Comparison of ENCODE assay signal across 18 cellular contexts in the genomic region with DNA sequence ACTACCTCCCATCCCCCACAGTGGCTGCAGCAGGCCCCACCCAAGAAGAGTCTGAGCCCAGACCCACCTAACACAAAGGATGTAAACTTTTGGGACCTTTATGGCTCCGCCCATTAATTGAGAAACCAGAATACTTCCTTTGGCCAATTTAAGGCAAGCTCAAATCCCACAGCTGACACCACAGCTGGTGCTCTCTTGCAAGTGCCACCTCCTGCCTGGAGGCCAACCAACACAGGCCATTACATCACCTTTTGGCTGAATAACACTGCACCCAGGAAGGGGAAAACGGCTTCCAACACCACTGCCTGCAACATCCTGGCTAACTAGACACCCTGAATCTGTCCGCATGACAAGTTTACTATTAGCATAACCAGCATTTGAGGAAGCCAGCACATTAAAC.
"Had no signal": no experiment of that assay in that cellular context is flagged by ENCODE, and none has a peak within 500 bp of the region (broad histone marks: within the 10 kb centered on the region; RNA-seq: fewer than 3 reads in every experiment).

No MANE protein-coding gene starts in this region.

- ATAC-seq: esophagus mucosa, gastrocnemius medialis, left lobe of liver, mucosa of descending colon, natural killer cell had no signal

- H3K9me3 ChIP-seq: gastrocnemius medialis had no signal

- H3K4me1 ChIP-seq: gastrocnemius medialis, neural progenitor cell, right atrium auricular region, sigmoid colon had no signal

- H3K4me1 Mint-ChIP-seq: natural killer cell, neural progenitor cell had no signal

- H3K4me2 ChIP-seq: neural progenitor cell had no signal

- H3K27ac ChIP-seq: coronary artery, gastrocnemius medialis, neural progenitor cell, ovary, right atrium auricular region, sigmoid colon had no signal

- H3K27me3 Mint-ChIP-seq: type B pancreatic cell had no signal

- DNase-seq: effector CD4-positive, alpha-beta T cell; gastrocnemius medialis; islet precursor cell; mammary epithelial cell; mucosa of descending colon; natural killer cell; nucleus accumbens; ovary; sigmoid colon; small intestine; stimulated activated CD4-positive, alpha-beta T cell treated with anti-CD3 and anti-CD28 coated beads, Interleukin-12 subunit alpha, Interleukin-12 subunit beta, amount 100 ng/mL, for 4 hours; stimulated activated naive CD4-positive, alpha-beta T cell treated with Interleukin-2 at 50 U/mL for 16 hours had no signal

- H3K4me3 Mint-ChIP-seq: natural killer cell, neural progenitor cell, type B pancreatic cell had no signal

- H3K36me3 ChIP-seq: gastrocnemius medialis, neural progenitor cell, ovary, right atrium auricular region, sigmoid colon had no signal

- H3K9ac ChIP-seq: neural progenitor cell had no signal

- H3K4me3 ChIP-seq: coronary artery, gastrocnemius medialis, mucosa of descending colon, neural progenitor cell, ovary, right atrium auricular region, sigmoid colon had no signal

- H2AFZ ChIP-seq: neural progenitor cell had no signal

- H3K27me3 ChIP-seq: gastrocnemius medialis, neural progenitor cell, ovary, right atrium auricular region, sigmoid colon had no signal

- H3K27ac Mint-ChIP-seq: natural killer cell, neural progenitor cell, type B pancreatic cell had no signal

- H3K36me3 Mint-ChIP-seq: neural progenitor cell, type B pancreatic cell had no signal
